ENCODE assay signal across 8 cellular contexts in the genomic region with DNA sequence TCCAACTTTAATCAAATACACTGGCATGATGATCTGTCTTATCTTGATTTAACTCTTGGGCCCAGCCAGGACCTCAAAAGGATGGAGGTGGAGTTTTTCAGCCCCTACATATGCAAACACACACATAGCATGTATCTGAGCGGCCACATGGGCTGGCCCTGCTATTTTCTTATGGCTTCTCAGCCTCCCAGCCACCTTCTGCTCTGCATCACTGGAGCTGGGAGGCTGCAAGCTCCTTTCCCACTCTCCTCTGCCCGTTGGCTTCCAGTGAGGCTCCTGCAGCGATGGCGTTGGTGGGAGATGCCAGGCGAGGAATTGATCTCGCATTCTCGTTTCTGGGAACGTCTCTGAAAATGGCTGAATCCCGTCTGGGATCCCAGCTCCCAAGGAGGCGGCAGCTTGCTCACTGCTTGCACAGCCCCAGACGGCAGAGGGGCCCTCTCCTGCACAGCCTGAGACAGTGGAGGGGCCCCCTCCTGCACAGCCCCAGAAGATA. TPM values are rescaled to one million over a fixed set of nuclear protein-coding genes. Genes with fewer than 3 reads are reported as not detected.
DNase-seq lines count a peak whose midpoint lies in the region; ATAC-seq and TF ChIP-seq lines count a peak whose summit lies in the region.

No MANE protein-coding gene starts in this region.

- POLR2A ChIA-PET in activated CD8-positive, alpha-beta T cell treated with anti-CD3 and anti-CD28 coated beads for 36 hours (lab: Charles Lee): interaction anchor here (0.6 to 6.2 kb wide), 16 partner anchors 8 to 169 kb away, joined by 3 to 100 read pairs (median 6); partner anchors contain the start of genes PANK4 and TNFRSF14

- H3K27ac ChIP-seq in hepatocyte (peak overlapping the region; percentile 97), smooth muscle cell (ENCODE audit: low read depth) (no peak overlapping the region)

- DNase-seq in activated CD8-positive, alpha-beta T cell treated with anti-CD3 and anti-CD28 coated beads for 36 hours: peak; percentile 41
- DNase-seq in hepatocyte (ENCODE audit: low spot score): no peak
- no peak for DNase-seq in smooth muscle cell (lab: John Stamatoyannopoulos, UW; ENCODE audit: unreplicated experiment)
- DNase-seq in MG63: no peak
- DNase-seq in GM13977 (ENCODE audit: low spot score): no peak
- no peak for DNase-seq in mesenteric fat pad (ENCODE audit: low spot score)

- no peaks in the 10 kb centered on the region for H3K36me3 ChIP-seq in hepatocyte (replicated peaks; ENCODE audit: insufficient read depth, low read depth)
- H3K36me3 ChIP-seq in smooth muscle cell (ENCODE audit: low read depth): no peaks in the 10 kb centered on the region
- no peaks in the 10 kb centered on the region for H3K36me3 ChIP-seq in MG63

- H3K4me2 ChIP-seq in hepatocyte: peak overlapping the region; percentile 91
- peak overlapping the region; percentile 99 for H3K4me2 ChIP-seq in smooth muscle cell

- in situ Hi-C loops in GM13977 (cut with MboI; ENCODE audit: low pct_unique_long_range_greater_than_20kb, low sequenced_read_pairs, unreplicated experiment): no loop called here

- no peak for TF ChIP-seq CTCF in activated CD8-positive, alpha-beta T cell treated with anti-CD3 and anti-CD28 coated beads for 36 hours (IDR thresholded peaks at IDR 0.05)
- TF ChIP-seq CTCF in hepatocyte (IDR thresholded peaks at IDR 0.05; ENCODE audit: poor library complexity) (no peak), smooth muscle cell (IDR thresholded peaks at IDR 0.05; ENCODE audit: borderline replicate concordance, insufficient read depth, poor library complexity, severe bottlenecking) (no peak), GM13977 (IDR thresholded peaks at IDR 0.05; ENCODE audit: extremely low read depth, insufficient read depth, missing control alignments) (no peak)

- peaks cover 27% of the 10 kb centered on the region for H3K36me3 Mint-ChIP-seq in activated CD8-positive, alpha-beta T cell treated with anti-CD3 and anti-CD28 coated beads for 36 hours (ENCODE audit: low read depth)

- H3K27me3 Mint-ChIP-seq in activated CD8-positive, alpha-beta T cell treated with anti-CD3 and anti-CD28 coated beads for 36 hours: no peaks in the 10 kb centered on the region

- no peaks in the 10 kb centered on the region for H4K20me1 ChIP-seq in hepatocyte (ENCODE audit: insufficient read depth, poor library complexity, severe bottlenecking)
- H4K20me1 ChIP-seq in smooth muscle cell (ENCODE audit: low read depth): no peaks in the 10 kb centered on the region

- H3K9me3 ChIP-seq in hepatocyte (ENCODE audit: low read depth) (no peaks in the 10 kb centered on the region), smooth muscle cell (replicated peaks; ENCODE audit: low read depth) (no peaks in the 10 kb centered on the region), MG63 (no peaks in the 10 kb centered on the region)

- peaks cover 49% of the 10 kb centered on the region for H3K4me1 Mint-ChIP-seq in activated CD8-positive, alpha-beta T cell treated with anti-CD3 and anti-CD28 coated beads for 36 hours (ENCODE audit: low read depth)

- H3F3A ChIP-seq in smooth muscle cell (ENCODE audit: low read depth): no peaks in the 10 kb centered on the region

- intact Hi-C loops in activated CD8-positive, alpha-beta T cell treated with anti-CD3 and anti-CD28 coated beads for 36 hours (cut with micrococcal nuclease): loop anchor here (5.0 to 10.0 kb wide), 2 partner anchors 38 to 60 kb away; no protein-coding TSS in a partner anchor

- peaks cover 3% of the 10 kb centered on the region for H3K9me3 Mint-ChIP-seq in activated CD8-positive, alpha-beta T cell treated with anti-CD3 and anti-CD28 coated beads for 36 hours

- peak overlapping the region; percentile 83 for H3K4me3 Mint-ChIP-seq in activated CD8-positive, alpha-beta T cell treated with anti-CD3 and anti-CD28 coated beads for 36 hours

- H3K27me3 ChIP-seq in hepatocyte: no peaks in the 10 kb centered on the region
- H3K27me3 ChIP-seq in smooth muscle cell (ENCODE audit: low read depth): no peaks in the 10 kb centered on the region
- H3K27me3 ChIP-seq in MG63: peaks cover 6% of the 10 kb centered on the region

- TF ChIP-seq POLR2A in GM18505 (IDR thresholded peaks at IDR 0.05; ENCODE audit: borderline replicate concordance, extremely low read depth, insufficient read depth, insufficient read length): no peak

- H3K79me2 ChIP-seq in hepatocyte (peaks cover 10% of the 10 kb centered on the region), smooth muscle cell (ENCODE audit: low read depth) (no peaks in the 10 kb centered on the region)

- no peak overlapping the region for H3K9ac ChIP-seq in smooth muscle cell (ENCODE audit: low read depth)

- CTCF ChIA-PET in activated CD8-positive, alpha-beta T cell treated with anti-CD3 and anti-CD28 coated beads for 36 hours (lab: Charles Lee): interaction anchor here (1.0 to 3.3 kb wide), 6 partner anchors 21 to 170 kb away, joined by 3 to 28 read pairs (median 8); partner anchors contain the start of gene TNFRSF14

- WGBS in hepatocyte (ENCODE audit: low lambda C conversion rate, missing lambda C conversion rate): 71% methylated on average over 11 of the region's 11 CpGs
- 78% methylated on average over 11 of the region's 11 CpGs for WGBS in smooth muscle cell (ENCODE audit: low lambda C conversion rate)

- H3K4me3 ChIP-seq in hepatocyte (peak overlapping the region; percentile 53), smooth muscle cell (peak overlapping the region; percentile 86), MG63 (no peak overlapping the region)

- ATAC-seq in GM19452 (IDR thresholded peaks at IDR 0.05; ENCODE audit: unreplicated experiment) (peak; percentile 7), GM18505 (IDR thresholded peaks at IDR 0.05; ENCODE audit: unreplicated experiment) (no peak)
- ATAC-seq in activated CD8-positive, alpha-beta T cell treated with anti-CD3 and anti-CD28 coated beads for 36 hours: no peak

- no peak overlapping the region for H2AFZ ChIP-seq in hepatocyte
- H2AFZ ChIP-seq in smooth muscle cell (ENCODE audit: low read depth): no peak overlapping the region

- no peaks in the 10 kb centered on the region for H3K9me2 ChIP-seq in hepatocyte (replicated peaks; ENCODE audit: insufficient read depth)

- H3K4me1 ChIP-seq in hepatocyte (ENCODE audit: insufficient read depth): peaks cover 26% of the 10 kb centered on the region
- H3K4me1 ChIP-seq in smooth muscle cell (ENCODE audit: low read depth): peaks cover 14% of the 10 kb centered on the region

- peak overlapping the region; percentile 92 for H3K27ac Mint-ChIP-seq in activated CD8-positive, alpha-beta T cell treated with anti-CD3 and anti-CD28 coated beads for 36 hours

RNA-seq across cellular contexts. Expression of gene PRXL2B, which starts 1.7 kb away (rescaled TPM):
- total RNA-seq in activated CD8-positive, alpha-beta T cell treated with anti-CD3 and anti-CD28 coated beads for 36 hours: 10 to 100 TPM; 39.1 to 43.6 TPM
- 21.4 and 36.7 TPM in 2 replicates for total RNA-seq in hepatocyte
- polyA plus RNA-seq in hepatocyte: 39.6 and 41.4 TPM in 2 replicates
- 16.1 and 27.4 TPM in 2 replicates for total RNA-seq in smooth muscle cell
- polyA plus RNA-seq in smooth muscle cell: 18.4 and 26.6 TPM in 2 replicates
- total RNA-seq in MG63 (2014; rRNA removed; shearing (Covaris generic); ENCODE audit: low replicate concordance): 9.6 and 12.3 TPM in 2 replicates
- 12.4 TPM for total RNA-seq in mesenteric fat pad

RNA-seq across cellular contexts. Expression of gene TNFRSF14, which starts 28.7 kb away (rescaled TPM):
- total RNA-seq in activated CD8-positive, alpha-beta T cell treated with anti-CD3 and anti-CD28 coated beads for 36 hours: 100 to 1,000 TPM; 134 to 140 TPM
- total RNA-seq in hepatocyte: 2.7 and 6.1 TPM in 2 replicates
- 5.3 and 5.4 TPM in 2 replicates for polyA plus RNA-seq in hepatocyte
- 0.40 TPM in 1 of 2 replicates, not detected in the other for total RNA-seq in smooth muscle cell
- polyA plus RNA-seq in smooth muscle cell: not detected in 2 replicates
- total RNA-seq in MG63 (2014; rRNA removed; shearing (Covaris generic); ENCODE audit: low replicate concordance): 0.15 and 4.5 TPM in 2 replicates
- 53.7 TPM for total RNA-seq in mesenteric fat pad

RNA-seq across cellular contexts. Expression of gene MMEL1, which starts 47.9 kb away (rescaled TPM):
- 1 to 10 TPM; 1.8 to 3.1 TPM for total RNA-seq in activated CD8-positive, alpha-beta T cell treated with anti-CD3 and anti-CD28 coated beads for 36 hours
- total RNA-seq in hepatocyte: 0.32 and 0.93 TPM in 2 replicates
- 1.8 TPM in 1 of 2 replicates, not detected in the other for polyA plus RNA-seq in hepatocyte
- 3.5 TPM in 1 of 2 replicates, not detected in the other for total RNA-seq in smooth muscle cell
- 0.56 and 3.4 TPM in 2 replicates for polyA plus RNA-seq in smooth muscle cell
- total RNA-seq in MG63 (2014; rRNA removed; shearing (Covaris generic); ENCODE audit: low replicate concordance): not detected in 2 replicates
- total RNA-seq in mesenteric fat pad: 3.2 TPM

RNA-seq across cellular contexts. Expression of gene HES5, which starts 54.8 kb away (rescaled TPM):
- not detected for total RNA-seq in activated CD8-positive, alpha-beta T cell treated with anti-CD3 and anti-CD28 coated beads for 36 hours
- total RNA-seq in hepatocyte (not detected in 2 replicates), smooth muscle cell (1.6 TPM in 1 of 2 replicates, not detected in the other), mesenteric fat pad (0.58 TPM)
- polyA plus RNA-seq in hepatocyte (1.0 TPM in 2 replicates), smooth muscle cell (1.3 and 1.7 TPM in 2 replicates)
- not detected in 2 replicates for total RNA-seq in MG63 (2014; rRNA removed; shearing (Covaris generic); ENCODE audit: low replicate concordance)

RNA-seq across cellular contexts. Expression of gene PANK4, which starts 58.5 kb away (rescaled TPM):
- 10 to 100 TPM; 39.0 to 40.6 TPM for total RNA-seq in activated CD8-positive, alpha-beta T cell treated with anti-CD3 and anti-CD28 coated beads for 36 hours
- 18.5 and 20.4 TPM in 2 replicates for total RNA-seq in hepatocyte
- polyA plus RNA-seq in hepatocyte: 21.3 and 21.5 TPM in 2 replicates
- total RNA-seq in smooth muscle cell: 27.2 and 28.7 TPM in 2 replicates
- 28.4 and 28.5 TPM in 2 replicates for polyA plus RNA-seq in smooth muscle cell
- 16.6 and 17.3 TPM in 2 replicates for total RNA-seq in MG63 (2014; rRNA removed; shearing (Covaris generic); ENCODE audit: low replicate concordance)
- 23.0 TPM for total RNA-seq in mesenteric fat pad
